ENCODE assay signal across 8 cellular contexts in genomic region chr14:106764968-106765369, GRCh38.
A peak's percentile ranks its signal among the peaks of the same experiment; 100 is the strongest.
DNase-seq lines count a peak whose midpoint lies in the region; ATAC-seq and TF ChIP-seq lines count a peak whose summit lies in the region.
"Not testable (repeated sequence)": the region's sequence is repeated elsewhere in the genome, so short reads cannot be mapped to it uniquely, and the experiment has no call there.

No MANE protein-coding gene starts in this region.

- H3K36me3 ChIP-seq in PC-3 (ENCODE audit: low read depth, low read length); liver (ENCODE audit: control insufficient read depth in 4 of 4, insufficient read depth in 3 of 4, low read depth in 1 of 4, low read length in 3 of 4): not testable (repeated sequence)

- H3K79me2 ChIP-seq in PC-3 (ENCODE audit: low read length) = not testable (repeated sequence)

- H2AFZ ChIP-seq in PC-3 (ENCODE audit: low read length) = not testable (repeated sequence)

- not testable (repeated sequence) for H3K4me3 Mint-ChIP-seq in activated T-cell treated with anti-CD3 and anti-CD28 coated beads, Interleukin-2, amount 50 U/mL, for 72 hours

- not testable (repeated sequence) for H3K27me3 Mint-ChIP-seq in activated T-cell treated with anti-CD3 and anti-CD28 coated beads, Interleukin-2, amount 50 U/mL, for 72 hours (ENCODE audit: low read depth)

- H3K27me3 ChIP-seq in PC-3 (ENCODE audit: low read length); liver (ENCODE audit: control insufficient read depth in 4 of 4, insufficient read depth in 4 of 4, low read length in 3 of 4): not testable (repeated sequence)

- POLR2A ChIA-PET in PC-3 (lab: Charles Lee; ENCODE audit: unreplicated experiment) = not testable (repeated sequence)

- TF ChIP-seq CTCF in PC-3 (conservative IDR thresholded peaks at IDR 0.05; ENCODE audit: low read depth, low read length) = peak; percentile 52; the same call in 1 of the 2 replicates
- TF ChIP-seq CTCF in epithelial cell of esophagus (IDR thresholded peaks at IDR 0.05; ENCODE audit: insufficient read depth, low read depth, low read length, missing control alignments) = peak; percentile 41
- TF ChIP-seq CTCF in liver (IDR thresholded peaks at IDR 0.05; ENCODE audit: low read depth, low read length, missing input control) = peak; percentile 29

- not testable (repeated sequence) for H3K4me3 ChIP-seq in PC-3 (ENCODE audit: low read length); epithelial cell of esophagus (ENCODE audit: low read length); liver (ENCODE audit: low read depth in 1 of 3, low read length in 3 of 3)

- DNase-seq in DMS53 (lab: John Stamatoyannopoulos, UW) (peak; percentile 5), PC-3 (peak; percentile 1), superior temporal gyrus (ENCODE audit: extremely low spot score) (peak; percentile 2)
- DNase-seq in activated T-cell treated with anti-CD3 and anti-CD28 coated beads, Interleukin-2, amount 50 U/mL, for 72 hours = peak; percentile 7 to 43
- DNase-seq in epithelial cell of esophagus (ENCODE audit: low read depth) = not testable (repeated sequence)

- peaks cover 41% of the 10 kb centered on the region for H3K4me1 Mint-ChIP-seq in activated T-cell treated with anti-CD3 and anti-CD28 coated beads, Interleukin-2, amount 50 U/mL, for 72 hours (ENCODE audit: low read depth)

- peak; percentile 35 to 41 for TF ChIP-seq RAD21 in liver (IDR thresholded peaks at IDR 0.05)

- 28% methylated on average over 11 of the region's 11 CpGs for WGBS in liver

- CTCF ChIA-PET in PC-3 (lab: Charles Lee) = interaction anchor here (0.5 kb wide), 1 partner anchor 201 kb away, joined by 8 read pairs; no protein-coding TSS in a partner anchor

- not testable (repeated sequence) for H4K20me1 ChIP-seq in PC-3 (ENCODE audit: low read length)

- H3K36me3 Mint-ChIP-seq in activated T-cell treated with anti-CD3 and anti-CD28 coated beads, Interleukin-2, amount 50 U/mL, for 72 hours (ENCODE audit: insufficient read depth in 2 of 2) = not testable (repeated sequence)

- intact Hi-C loops in PC-3 (cut with micrococcal nuclease) = not testable (repeated sequence)

- not testable (repeated sequence) for H3K9ac ChIP-seq in PC-3 (ENCODE audit: low read length); liver (ENCODE audit: low read depth in 1 of 2, low read length in 2 of 2)

- H3K4me1 ChIP-seq in PC-3 (ENCODE audit: insufficient read depth, low read length); liver (ENCODE audit: control insufficient read depth in 4 of 4, insufficient read depth in 4 of 4, low read length in 3 of 4): not testable (repeated sequence)

- not testable (repeated sequence) for H3K4me2 ChIP-seq in PC-3 (ENCODE audit: low read length)

- BruUV-seq in PC-3 (replicated peaks; lab: Mats Ljungman, UMichigan) = not testable (repeated sequence)

- H3K27ac Mint-ChIP-seq in activated T-cell treated with anti-CD3 and anti-CD28 coated beads, Interleukin-2, amount 50 U/mL, for 72 hours = not testable (repeated sequence)

- H3K9me2 ChIP-seq in PC-3 (replicated peaks; ENCODE audit: low read length) = not testable (repeated sequence)

- ATAC-seq in GM19438 (IDR thresholded peaks at IDR 0.05; ENCODE audit: low read depth, unreplicated experiment) (peak; percentile 57), HG03342 (IDR thresholded peaks at IDR 0.05; ENCODE audit: unreplicated experiment) (peak; percentile 80), PC-3 (peak; percentile 85)
- peak; percentile 85 to 89 for ATAC-seq in activated T-cell treated with anti-CD3 and anti-CD28 coated beads, Interleukin-2, amount 50 U/mL, for 72 hours (replicated peaks in 1 of 2)

- not testable (repeated sequence) for H3F3A ChIP-seq in PC-3 (ENCODE audit: low read length, unreplicated experiment)

- not testable (repeated sequence) for H3K9me3 Mint-ChIP-seq in activated T-cell treated with anti-CD3 and anti-CD28 coated beads, Interleukin-2, amount 50 U/mL, for 72 hours

- not testable (repeated sequence) for H3K27ac ChIP-seq in PC-3 (ENCODE audit: low read length); liver (ENCODE audit: low read depth in 1 of 2, low read length in 2 of 2)

- H3K9me3 ChIP-seq in PC-3 (ENCODE audit: low read length); liver (ENCODE audit: control insufficient read depth in 4 of 4, low read length in 3 of 4): not testable (repeated sequence)
